19 cellular contexts compared by ENCODE assay signal in genomic region chr3:36302626-36303025, GRCh38.
A peak's percentile ranks its signal among the peaks of the same experiment; 100 is the strongest.
DNase-seq lines count a peak whose midpoint lies in the region; FAIRE-seq and TF ChIP-seq lines count a peak whose summit lies in the region.
"Had no signal": no experiment of that assay in that cellular context is flagged by ENCODE, and none has a peak within 500 bp of the region (broad histone marks: within the 10 kb centered on the region; RNA-seq: fewer than 3 reads in every experiment).

No MANE protein-coding gene starts in this region.

- 0 out of 2 replicates have a peak overlapping the region, but pooled peaks have one; percentile 6 for H2AFZ ChIP-seq in H1 (ENCODE audit: low read length)
- H2AFZ ChIP-seq in parathyroid adenoma, result peak overlapping the region; percentile 39
- no peak overlapping the region for H2AFZ ChIP-seq in OCI-LY7 (ENCODE audit: low read length)

- 86% methylated on average over 1 of the region's 1 CpG; no CpG with 5 or more reads in 1 of the 2 experiments for WGBS in H1 (ENCODE audit: extremely low coverage in 1 of 2, insufficient coverage in 1 of 2, insufficient read length in 1 of 2, insufficient replicate concordance in 2 of 2, low coverage in 1 of 2, low lambda C conversion rate in 2 of 2, missing lambda C conversion rate in 1 of 2), 2 experiments

- no peak overlapping the region for H3K14ac ChIP-seq in H1 (ENCODE audit: insufficient read length)

- H2BK15ac ChIP-seq in H1 (ENCODE audit: low read length), result no peak overlapping the region

- no peaks in the 10 kb centered on the region for H3K79me2 ChIP-seq in H1 (ENCODE audit: control insufficient read depth in 1 of 2, insufficient read depth in 2 of 2, low read length in 2 of 2)
- H3K79me2 ChIP-seq in parathyroid adenoma, result no peaks in the 10 kb centered on the region
- no peaks in the 10 kb centered on the region for H3K79me2 ChIP-seq in OCI-LY7 (ENCODE audit: insufficient read depth, low read depth, low read length)

- no peak for TF ChIP-seq RAD21 in H1 (IDR thresholded peaks at IDR 0.05 in 1 of 2, conservative IDR thresholded peaks at IDR 0.05 in 1 of 2; ENCODE audit: low read depth in 2 of 2, low read length in 2 of 2)

- no peaks in the 10 kb centered on the region for H3K9me3 ChIP-seq in H1 (ENCODE audit: insufficient read depth in 2 of 2, low read depth in 1 of 2, low read length in 1 of 2)
- no peaks in the 10 kb centered on the region for H3K9me3 ChIP-seq in parathyroid adenoma (ENCODE audit: control insufficient read depth, low read length)
- H3K9me3 ChIP-seq in kidney (ENCODE audit: control insufficient read depth in 1 of 2, low read length in 2 of 2), result no peaks in the 10 kb centered on the region
- H3K9me3 ChIP-seq in OCI-LY7 (ENCODE audit: low read length), result no peaks in the 10 kb centered on the region
- H3K9me3 ChIP-seq: HAP-1 had no signal

- no peak overlapping the region for H2BK20ac ChIP-seq in H1 (ENCODE audit: low read length)

- no peak overlapping the region for H4K8ac ChIP-seq in H1 (ENCODE audit: extremely low read depth, insufficient read depth, low read length)

- CTCF ChIA-PET in H1 (lab: Charles Lee; ENCODE audit: partially characterized antibody) (no interaction called here), OCI-LY7 (lab: Charles Lee; ENCODE audit: unreplicated experiment) (no interaction called here)

- H3K18ac ChIP-seq in H1 (ENCODE audit: extremely low read depth, low read length), result no peak overlapping the region

- H3K9me2 ChIP-seq in OCI-LY7 (ENCODE audit: insufficient read depth, low read length), result no peaks in the 10 kb centered on the region

- no peak overlapping the region for H4K91ac ChIP-seq in H1 (replicated peaks; ENCODE audit: insufficient read length, low read length)

- intact Hi-C loops in kidney (cut with DNase I) (no loop called here), OCI-LY7 (cut with micrococcal nuclease; ENCODE audit: unreplicated experiment) (no loop called here)

- no peak for TF ChIP-seq EP300 in H1 (IDR thresholded peaks at IDR 0.05; ENCODE audit: borderline replicate concordance in 1 of 2, low read depth in 2 of 2, low read length in 2 of 2)

- no peaks in the 10 kb centered on the region for H3K27me3 ChIP-seq in H1 (replicated peaks in 1 of 4; ENCODE audit: control insufficient read depth in 3 of 4, extremely low read depth in 1 of 4, insufficient read depth in 3 of 4, low read length in 3 of 4)
- H3K27me3 ChIP-seq in kidney epithelial cell (ENCODE audit: control insufficient read depth, insufficient read depth, low read length), result no peaks in the 10 kb centered on the region
- H3K27me3 ChIP-seq in parathyroid adenoma (ENCODE audit: control insufficient read depth, insufficient read depth, low read length), result no peaks in the 10 kb centered on the region
- H3K27me3 ChIP-seq: BLaER1 had no signal

- no peaks in the 10 kb centered on the region for H3K36me3 ChIP-seq in H1 (ENCODE audit: control insufficient read depth in 2 of 4, insufficient read depth in 4 of 4, low read length in 3 of 4)
- no peaks in the 10 kb centered on the region for H3K36me3 ChIP-seq in kidney epithelial cell (ENCODE audit: control insufficient read depth, insufficient read depth, low read length)
- no peaks in the 10 kb centered on the region for H3K36me3 ChIP-seq in parathyroid adenoma (ENCODE audit: control insufficient read depth, insufficient read depth, low read length)
- H3K36me3 ChIP-seq in kidney (ENCODE audit: control insufficient read depth in 1 of 2, insufficient read depth in 2 of 2, low read length in 2 of 2), result no peaks in the 10 kb centered on the region
- H3K36me3 ChIP-seq in OCI-LY7 (ENCODE audit: insufficient read depth, low read length), result no peaks in the 10 kb centered on the region
- H3K36me3 ChIP-seq: BLaER1, HAP-1 had no signal

- no peak overlapping the region for H2BK5ac ChIP-seq in H1 (ENCODE audit: low read depth, low read length)

- no TSS peak for BruUV-seq in OCI-LY7 (replicated peaks; lab: Mats Ljungman, UMichigan)

- POLR2A ChIA-PET in H1 (lab: Charles Lee; ENCODE audit: partially characterized antibody) (no interaction called here), OCI-LY7 (lab: Charles Lee) (interaction anchor here (0.9 kb wide), 1 partner anchor 22 kb away, joined by 3 read pairs; no protein-coding TSS in a partner anchor)

- H3K4me2 ChIP-seq in H1 (ENCODE audit: insufficient read depth in 1 of 2, low read depth in 2 of 2, low read length in 2 of 2) (no peak overlapping the region), parathyroid adenoma (ENCODE audit: low read length) (no peak overlapping the region), OCI-LY7 (ENCODE audit: low read length) (no peak overlapping the region)
- H3K4me2 ChIP-seq: BLaER1 had no signal

- no peak overlapping the region for H2BK120ac ChIP-seq in H1 (replicated peaks; ENCODE audit: low read depth, low read length)

- TF ChIP-seq CTCF in H1 (IDR thresholded peaks at IDR 0.05; ENCODE audit: control extremely low read depth in 1 of 3, insufficient read depth in 1 of 3, low read depth in 1 of 3, low read length in 3 of 3) (no peak), kidney epithelial cell (IDR thresholded peaks at IDR 0.05; ENCODE audit: insufficient read depth, low read length, poor library complexity, severe bottlenecking) (no peak), parathyroid adenoma (IDR thresholded peaks at IDR 0.05) (no peak), kidney (IDR thresholded peaks at IDR 0.05; ENCODE audit: borderline replicate concordance, extremely low read depth, insufficient read depth) (no peak), OCI-LY7 (conservative IDR thresholded peaks at IDR 0.05; ENCODE audit: low read length) (no peak)

- no peak overlapping the region; the same call in 1 of the 2 replicates for H2AK5ac ChIP-seq in H1 (ENCODE audit: low read depth, low read length)

- peak; percentile 34 for DNase-seq in RCC 7860 (ENCODE audit: low spot score)
- DNase-seq in H1 (ENCODE audit: low read depth in 1 of 2, low spot score in 2 of 2), result no peak
- DNase-seq in kidney epithelial cell (ENCODE audit: low read depth), result peak; percentile 19
- DNase-seq in kidney, result no peak
- DNase-seq in substantia nigra (lab: John Stamatoyannopoulos, UW), result no peak
- no peak for DNase-seq in OCI-LY7 (ENCODE audit: low spot score)
- DNase-seq: 8988T; AML-193; Caco-2; CD8-positive, alpha-beta memory T cell; DMS53; GF-D8; GOT3 had no signal

- H3K4ac ChIP-seq in H1 (replicated peaks; ENCODE audit: insufficient read length, low read depth, low read length), result no peak overlapping the region

- H4K20me1 ChIP-seq in H1 (replicated peaks in 1 of 2; ENCODE audit: control insufficient read depth in 1 of 2, insufficient read depth in 2 of 2, low read length in 2 of 2) (no peaks in the 10 kb centered on the region), OCI-LY7 (ENCODE audit: insufficient read depth, low read length) (no peaks in the 10 kb centered on the region)
- H4K20me1 ChIP-seq: BLaER1 had no signal

- no peak overlapping the region for H3K56ac ChIP-seq in H1 (replicated peaks; ENCODE audit: insufficient read length, low read depth, low read length)

- H3K9ac ChIP-seq in H1 (replicated peaks in 1 of 4; ENCODE audit: extremely low read depth in 1 of 4, low read depth in 3 of 4, low read length in 3 of 4) (no peak overlapping the region), parathyroid adenoma (no peak overlapping the region), kidney (ENCODE audit: low read length in 2 of 2) (no peak overlapping the region)
- H3K9ac ChIP-seq: BLaER1 had no signal

- H3K23ac ChIP-seq in H1 (ENCODE audit: insufficient read length), result no peak overlapping the region

- H3K4me3 ChIP-seq in H1 (ENCODE audit: extremely low read depth in 1 of 4, insufficient read depth in 2 of 4, low read depth in 3 of 4, low read length in 4 of 4), result no peak overlapping the region
- no peak overlapping the region for H3K4me3 ChIP-seq in kidney epithelial cell (ENCODE audit: low read depth, low read length)
- no peak overlapping the region for H3K4me3 ChIP-seq in parathyroid adenoma (ENCODE audit: low read depth, low read length)
- no peak overlapping the region for H3K4me3 ChIP-seq in kidney (ENCODE audit: low read length in 2 of 2)
- H3K4me3 ChIP-seq in OCI-LY7 (ENCODE audit: low read depth, low read length, poor library complexity, severe bottlenecking), result no peak overlapping the region
- H3K4me3 ChIP-seq: BLaER1, HAP-1 had no signal

- H2BK12ac ChIP-seq in H1 (ENCODE audit: low read depth, low read length), result no peak overlapping the region

- H3K79me1 ChIP-seq in H1 (ENCODE audit: low read depth, low read length), result no peaks in the 10 kb centered on the region

- H3K27ac ChIP-seq in H1 (ENCODE audit: low read depth, low read length) (no peak overlapping the region), parathyroid adenoma (no peak overlapping the region), kidney (ENCODE audit: low read depth in 2 of 2, low read length in 2 of 2) (no peak overlapping the region), substantia nigra (ENCODE audit: low read depth, low read length, poor library complexity, severe bottlenecking) (no peak overlapping the region), OCI-LY7 (ENCODE audit: low read depth, low read length, poor library complexity, severe bottlenecking) (no peak overlapping the region)
- H3K27ac ChIP-seq: BLaER1 had no signal

- H3K4me1 ChIP-seq in H1 (replicated peaks in 1 of 4; ENCODE audit: control insufficient read depth in 3 of 4, insufficient read depth in 4 of 4, low read length in 3 of 4), result 0 out of 7 replicates have a peak, but pooled peaks cover 0 to 2% (median 0%) of the 10 kb centered on the region in 4 experiments
- peaks cover 20% of the 10 kb centered on the region for H3K4me1 ChIP-seq in parathyroid adenoma
- peaks cover 0 to 1% of the 10 kb centered on the region in 2 donors for H3K4me1 ChIP-seq in kidney (ENCODE audit: control insufficient read depth in 1 of 2, insufficient read depth in 1 of 2, low read depth in 1 of 2, low read length in 2 of 2)
- H3K4me1 ChIP-seq in OCI-LY7 (ENCODE audit: insufficient read depth, low read length, poor library complexity, severe bottlenecking), result no peaks in the 10 kb centered on the region
- H3K4me1 ChIP-seq: BLaER1, Caco-2, HAP-1 had no signal

- no peak overlapping the region for H4K5ac ChIP-seq in H1 (ENCODE audit: insufficient read length, low read depth, low read length)

- no peak for TF ChIP-seq POLR2A in H1 (IDR thresholded peaks at IDR 0.05; ENCODE audit: control extremely low read depth in 1 of 2, low read depth in 2 of 2, low read length in 2 of 2)

- no peaks in the 10 kb centered on the region for H3K23me2 ChIP-seq in H1 (ENCODE audit: low read depth, low read length)

- FAIRE-seq in RCC 7860 (lab: Jason Lieb, UNC) (no peak), H1 (lab: Jason Lieb, UNC) (no peak), kidney (lab: Jason Lieb, UNC) (no peak)
- FAIRE-seq: GM19239, HepG2, HTR-8/SVneo had no signal

TF ChIP-seq in H1, 55 proteins besides CTCF, POLR2A, EP300 and RAD21 (continues in another document):
- TF ChIP-seq TAF7 (optimal IDR thresholded peaks at IDR 0.05; ENCODE audit: borderline replicate concordance, low read depth, low read length), result no peak

Comparison
In these comparisons a context has a peak if more than half of its experiments do, and no peak if none do; other contexts are left out.
1. DNase-seq: peak in RCC 7860 (single experiment) and kidney epithelial cell (single experiment); none in H1 (0 of 2), kidney (single experiment), substantia nigra (0 of 49) and OCI-LY7 (single experiment).